ENCODE assay signal across 1 cellular context in genomic region chr18:58674863-58675472, GRCh38.
TF ChIP-seq lines count a peak whose summit lies in the region.

No MANE protein-coding gene starts in this region.

TF ChIP-seq in HepG2, 621 proteins besides CTCF, POLR2A, EP300 and RAD21 (continued from another document):
- no peak for TF ChIP-seq ISX (CRISPR knock-in tag; conservative IDR thresholded peaks at IDR 0.05)
- no peak for TF ChIP-seq BCL6 (CRISPR knock-in tag; IDR thresholded peaks at IDR 0.05)
